Comparison of ENCODE assay signal across 2 cellular contexts in the genomic region with DNA sequence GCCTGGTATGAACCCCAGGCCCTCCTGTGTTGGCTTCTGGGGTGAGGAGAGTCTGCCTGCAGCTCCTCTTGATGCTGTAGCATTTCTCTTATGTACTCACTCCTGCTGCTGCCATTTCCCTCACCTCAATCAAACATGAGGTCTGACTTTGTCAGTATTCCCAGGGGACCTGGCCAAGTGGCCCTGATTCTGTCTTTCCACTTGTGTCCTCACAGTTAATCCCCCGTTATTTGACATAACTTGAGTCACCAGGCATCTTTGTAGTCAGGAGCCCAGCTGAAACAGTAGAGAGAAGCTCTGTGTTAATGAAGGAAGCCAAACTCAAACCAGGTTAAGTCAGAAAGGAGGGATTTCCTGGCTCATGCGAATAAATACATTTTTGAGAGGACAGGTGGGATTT.
TF ChIP-seq lines count a peak whose summit lies in the region.

No MANE protein-coding gene starts in this region.

TF ChIP-seq in GM23338, 12 proteins besides CTCF, POLR2A, EP300 and RAD21 (continues in another document):
- TF ChIP-seq CREB1 (CRISPR knock-in tag; IDR thresholded peaks at IDR 0.05; ENCODE audit: low read depth) (no peak), NANOG (IDR thresholded peaks at IDR 0.05; ENCODE audit: borderline replicate concordance) (no peak), JUNB (IDR thresholded peaks at IDR 0.05; ENCODE audit: unreplicated experiment) (no peak), STAT1 (IDR thresholded peaks at IDR 0.05; ENCODE audit: unreplicated experiment) (no peak), EZH2phosphoT487 (IDR thresholded peaks at IDR 0.05; ENCODE audit: unreplicated experiment) (no peak), ZNF114 (CRISPR knock-in tag; IDR thresholded peaks at IDR 0.05) (no peak), EZH2 (IDR thresholded peaks at IDR 0.05; ENCODE audit: low read depth, unreplicated experiment) (no peak), POLR2AphosphoS5 (IDR thresholded peaks at IDR 0.05; ENCODE audit: low read depth) (no peak)
- TF ChIP-seq, protein P1, sequence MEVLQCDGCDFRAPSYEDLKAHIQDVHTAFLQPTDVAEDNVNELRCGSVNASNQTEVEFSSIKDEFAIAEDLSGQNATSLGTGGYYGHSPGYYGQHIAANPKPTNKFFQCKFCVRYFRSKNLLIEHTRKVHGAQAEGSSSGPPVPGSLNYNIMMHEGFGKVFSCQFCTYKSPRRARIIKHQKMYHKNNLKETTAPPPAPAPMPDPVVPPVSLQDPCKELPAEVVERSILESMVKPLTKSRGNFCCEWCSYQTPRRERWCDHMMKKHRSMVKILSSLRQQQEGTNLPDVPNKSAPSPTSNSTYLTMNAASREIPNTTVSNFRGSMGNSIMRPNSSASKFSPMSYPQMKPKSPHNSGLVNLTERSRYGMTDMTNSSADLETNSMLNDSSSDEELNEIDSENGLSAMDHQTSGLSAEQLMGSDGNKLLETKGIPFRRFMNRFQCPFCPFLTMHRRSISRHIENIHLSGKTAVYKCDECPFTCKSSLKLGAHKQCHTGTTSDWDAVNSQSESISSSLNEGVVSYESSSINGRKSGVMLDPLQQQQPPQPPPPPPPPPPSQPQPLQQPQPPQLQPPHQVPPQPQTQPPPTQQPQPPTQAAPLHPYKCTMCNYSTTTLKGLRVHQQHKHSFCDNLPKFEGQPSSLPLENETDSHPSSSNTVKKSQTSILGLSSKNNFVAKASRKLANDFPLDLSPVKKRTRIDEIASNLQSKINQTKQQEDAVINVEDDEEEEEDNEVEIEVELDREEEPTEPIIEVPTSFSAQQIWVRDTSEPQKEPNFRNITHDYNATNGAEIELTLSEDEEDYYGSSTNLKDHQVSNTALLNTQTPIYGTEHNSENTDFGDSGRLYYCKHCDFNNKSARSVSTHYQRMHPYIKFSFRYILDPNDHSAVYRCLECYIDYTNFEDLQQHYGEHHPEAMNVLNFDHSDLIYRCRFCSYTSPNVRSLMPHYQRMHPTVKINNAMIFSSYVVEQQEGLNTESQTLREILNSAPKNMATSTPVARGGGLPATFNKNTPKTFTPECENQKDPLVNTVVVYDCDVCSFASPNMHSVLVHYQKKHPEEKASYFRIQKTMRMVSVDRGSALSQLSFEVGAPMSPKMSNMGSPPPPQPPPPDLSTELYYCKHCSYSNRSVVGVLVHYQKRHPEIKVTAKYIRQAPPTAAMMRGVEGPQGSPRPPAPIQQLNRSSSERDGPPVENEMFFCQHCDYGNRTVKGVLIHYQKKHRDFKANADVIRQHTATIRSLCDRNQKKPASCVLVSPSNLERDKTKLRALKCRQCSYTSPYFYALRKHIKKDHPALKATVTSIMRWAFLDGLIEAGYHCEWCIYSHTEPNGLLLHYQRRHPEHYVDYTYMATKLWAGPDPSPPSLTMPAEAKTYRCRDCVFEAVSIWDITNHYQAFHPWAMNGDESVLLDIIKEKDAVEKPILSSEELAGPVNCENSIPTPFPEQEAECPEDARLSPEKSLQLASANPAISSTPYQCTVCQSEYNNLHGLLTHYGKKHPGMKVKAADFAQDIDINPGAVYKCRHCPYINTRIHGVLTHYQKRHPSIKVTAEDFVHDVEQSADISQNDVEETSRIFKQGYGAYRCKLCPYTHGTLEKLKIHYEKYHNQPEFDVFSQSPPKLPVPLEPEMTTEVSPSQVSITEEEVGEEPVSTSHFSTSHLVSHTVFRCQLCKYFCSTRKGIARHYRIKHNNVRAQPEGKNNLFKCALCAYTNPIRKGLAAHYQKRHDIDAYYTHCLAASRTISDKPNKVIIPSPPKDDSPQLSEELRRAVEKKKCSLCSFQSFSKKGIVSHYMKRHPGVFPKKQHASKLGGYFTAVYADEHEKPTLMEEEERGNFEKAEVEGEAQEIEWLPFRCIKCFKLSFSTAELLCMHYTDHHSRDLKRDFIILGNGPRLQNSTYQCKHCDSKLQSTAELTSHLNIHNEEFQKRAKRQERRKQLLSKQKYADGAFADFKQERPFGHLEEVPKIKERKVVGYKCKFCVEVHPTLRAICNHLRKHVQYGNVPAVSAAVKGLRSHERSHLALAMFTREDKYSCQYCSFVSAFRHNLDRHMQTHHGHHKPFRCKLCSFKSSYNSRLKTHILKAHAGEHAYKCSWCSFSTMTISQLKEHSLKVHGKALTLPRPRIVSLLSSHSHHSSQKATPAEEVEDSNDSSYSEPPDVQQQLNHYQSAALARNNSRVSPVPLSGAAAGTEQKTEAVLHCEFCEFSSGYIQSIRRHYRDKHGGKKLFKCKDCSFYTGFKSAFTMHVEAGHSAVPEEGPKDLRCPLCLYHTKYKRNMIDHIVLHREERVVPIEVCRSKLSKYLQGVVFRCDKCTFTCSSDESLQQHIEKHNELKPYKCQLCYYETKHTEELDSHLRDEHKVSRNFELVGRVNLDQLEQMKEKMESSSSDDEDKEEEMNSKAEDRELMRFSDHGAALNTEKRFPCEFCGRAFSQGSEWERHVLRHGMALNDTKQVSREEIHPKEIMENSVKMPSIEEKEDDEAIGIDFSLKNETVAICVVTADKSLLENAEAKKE (CRISPR knock-in tag; IDR thresholded peaks at IDR 0.05) = no peak
- TF ChIP-seq, protein P2, sequence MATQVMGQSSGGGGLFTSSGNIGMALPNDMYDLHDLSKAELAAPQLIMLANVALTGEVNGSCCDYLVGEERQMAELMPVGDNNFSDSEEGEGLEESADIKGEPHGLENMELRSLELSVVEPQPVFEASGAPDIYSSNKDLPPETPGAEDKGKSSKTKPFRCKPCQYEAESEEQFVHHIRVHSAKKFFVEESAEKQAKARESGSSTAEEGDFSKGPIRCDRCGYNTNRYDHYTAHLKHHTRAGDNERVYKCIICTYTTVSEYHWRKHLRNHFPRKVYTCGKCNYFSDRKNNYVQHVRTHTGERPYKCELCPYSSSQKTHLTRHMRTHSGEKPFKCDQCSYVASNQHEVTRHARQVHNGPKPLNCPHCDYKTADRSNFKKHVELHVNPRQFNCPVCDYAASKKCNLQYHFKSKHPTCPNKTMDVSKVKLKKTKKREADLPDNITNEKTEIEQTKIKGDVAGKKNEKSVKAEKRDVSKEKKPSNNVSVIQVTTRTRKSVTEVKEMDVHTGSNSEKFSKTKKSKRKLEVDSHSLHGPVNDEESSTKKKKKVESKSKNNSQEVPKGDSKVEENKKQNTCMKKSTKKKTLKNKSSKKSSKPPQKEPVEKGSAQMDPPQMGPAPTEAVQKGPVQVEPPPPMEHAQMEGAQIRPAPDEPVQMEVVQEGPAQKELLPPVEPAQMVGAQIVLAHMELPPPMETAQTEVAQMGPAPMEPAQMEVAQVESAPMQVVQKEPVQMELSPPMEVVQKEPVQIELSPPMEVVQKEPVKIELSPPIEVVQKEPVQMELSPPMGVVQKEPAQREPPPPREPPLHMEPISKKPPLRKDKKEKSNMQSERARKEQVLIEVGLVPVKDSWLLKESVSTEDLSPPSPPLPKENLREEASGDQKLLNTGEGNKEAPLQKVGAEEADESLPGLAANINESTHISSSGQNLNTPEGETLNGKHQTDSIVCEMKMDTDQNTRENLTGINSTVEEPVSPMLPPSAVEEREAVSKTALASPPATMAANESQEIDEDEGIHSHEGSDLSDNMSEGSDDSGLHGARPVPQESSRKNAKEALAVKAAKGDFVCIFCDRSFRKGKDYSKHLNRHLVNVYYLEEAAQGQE (IDR thresholded peaks at IDR 0.05; ENCODE audit: unreplicated experiment) = no peak

TF ChIP-seq in H1, 55 proteins besides CTCF, POLR2A, EP300 and RAD21:
- TF ChIP-seq GTF2F1 (IDR thresholded peaks at IDR 0.05; ENCODE audit: borderline replicate concordance, low read depth, low read length) = no peak
- no peak for TF ChIP-seq KDM4A (IDR thresholded peaks at IDR 0.05; ENCODE audit: low read depth, low read length, severe bottlenecking)
- TF ChIP-seq, protein P3, sequence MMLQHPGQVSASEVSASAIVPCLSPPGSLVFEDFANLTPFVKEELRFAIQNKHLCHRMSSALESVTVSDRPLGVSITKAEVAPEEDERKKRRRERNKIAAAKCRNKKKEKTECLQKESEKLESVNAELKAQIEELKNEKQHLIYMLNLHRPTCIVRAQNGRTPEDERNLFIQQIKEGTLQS (IDR thresholded peaks at IDR 0.05; ENCODE audit: insufficient read depth, low read depth, low read length) = no peak
- no peak for TF ChIP-seq KDM1A (IDR thresholded peaks at IDR 0.05; ENCODE audit: borderline replicate concordance, low read length)
- no peak for TF ChIP-seq SP1 (IDR thresholded peaks at IDR 0.05; ENCODE audit: low read depth, low read length)
- TF ChIP-seq NRF1 (IDR thresholded peaks at IDR 0.05; ENCODE audit: low read depth, low read length) = no peak
- TF ChIP-seq SP4 (IDR thresholded peaks at IDR 0.05; ENCODE audit: low read length) = no peak
- TF ChIP-seq JUN (IDR thresholded peaks at IDR 0.05; ENCODE audit: low read depth, low read length) = no peak
